2 cellular contexts compared by ENCODE assay signal in genomic region chr5:159049844-159050318, GRCh38.
TF ChIP-seq lines count a peak whose summit lies in the region.

No MANE protein-coding gene starts in this region.

TF ChIP-seq in GM23338, 12 proteins besides CTCF, POLR2A, EP300 and RAD21 (continued from another document):
- TF ChIP-seq ZNF462 (CRISPR knock-in tag; IDR thresholded peaks at IDR 0.05) (no peak), CREB1 (CRISPR knock-in tag; IDR thresholded peaks at IDR 0.05; ENCODE audit: low read depth) (no peak), REST (IDR thresholded peaks at IDR 0.05; ENCODE audit: unreplicated experiment) (no peak), JUNB (IDR thresholded peaks at IDR 0.05; ENCODE audit: unreplicated experiment) (no peak), ZNF114 (CRISPR knock-in tag; IDR thresholded peaks at IDR 0.05) (no peak), EZH2 (IDR thresholded peaks at IDR 0.05; ENCODE audit: low read depth, unreplicated experiment) (no peak), POLR2AphosphoS5 (IDR thresholded peaks at IDR 0.05; ENCODE audit: low read depth) (no peak), NANOG (IDR thresholded peaks at IDR 0.05; ENCODE audit: borderline replicate concordance) (no peak), STAT1 (IDR thresholded peaks at IDR 0.05; ENCODE audit: unreplicated experiment) (no peak), EZH2phosphoT487 (IDR thresholded peaks at IDR 0.05; ENCODE audit: unreplicated experiment) (no peak), ETS1 (IDR thresholded peaks at IDR 0.05) (no peak)

TF ChIP-seq in WTC11, 78 proteins besides CTCF, POLR2A, EP300 and RAD21 (continued from another document):
- no peak for TF ChIP-seq PREB (CRISPR knock-in tag; IDR thresholded peaks at IDR 0.05; ENCODE audit: borderline replicate concordance)
- TF ChIP-seq ZNF671 (CRISPR knock-in tag; IDR thresholded peaks at IDR 0.05), result no peak
- no peak for TF ChIP-seq TEAD1 (CRISPR knock-in tag; IDR thresholded peaks at IDR 0.05)
